In genomic region chr13:35766663-35767062, GRCh38 we compare ENCODE assay signal across 31 cellular contexts.
"Had no signal": no experiment of that assay in that cellular context is flagged by ENCODE, and none has a peak within 500 bp of the region (broad histone marks: within the 10 kb centered on the region; RNA-seq: fewer than 3 reads in every experiment).

No MANE protein-coding gene starts in this region.

- H3K4me3 ChIP-seq: Peyer's patch had no signal

- ATAC-seq: activated CD4-positive, alpha-beta T cell treated with anti-CD3 and anti-CD28 coated beads for 36 hours; activated CD4-positive, CD25-positive, alpha-beta regulatory T cell treated with anti-CD3 and anti-CD28 coated beads, Interleukin-2, amount 50 U/mL, for 24 hours; activated CD8-positive, alpha-beta T cell treated with anti-CD3 and anti-CD28 coated beads, Interleukin-2, amount 10 ng/mL, durations not matched to agents 7 days and 5 days; activated naive CD8-positive, alpha-beta T cell treated with anti-CD3 and anti-CD28 coated beads, Interleukin-2, amount 50 U/mL, for 24 hours; activated T-cell treated with anti-CD3 and anti-CD28 coated beads, Interleukin-2, amount 50 U/mL, for 4 hours; PC-3 had no signal

- H3K27me3 ChIP-seq: brain microvascular endothelial cell, Peyer's patch had no signal

- H3K9me3 ChIP-seq: Peyer's patch had no signal

- H3K4me3 Mint-ChIP-seq: activated CD4-positive, alpha-beta T cell treated with anti-CD3 and anti-CD28 coated beads for 36 hours; activated CD4-positive, alpha-beta T cell treated with anti-CD3 and anti-CD28 coated beads, Interleukin-2, amount 10 ng/mL, durations not matched to agents 7 days and 5 days; activated CD8-positive, alpha-beta T cell treated with anti-CD3 and anti-CD28 coated beads, Interleukin-2, amount 10 ng/mL, durations not matched to agents 7 days and 5 days; activated naive CD4-positive, alpha-beta T cell treated with anti-CD3 and anti-CD28 coated beads, Interleukin-2, amount 10 ng/mL, durations not matched to agents 7 days and 5 days; activated naive CD8-positive, alpha-beta T cell; activated naive CD8-positive, alpha-beta T cell treated with anti-CD3 and anti-CD28 coated beads, Interleukin-2, amount 50 U/mL, for 24 hours; activated T-cell treated with anti-CD3 and anti-CD28 coated beads, Interleukin-2, amount 50 U/mL, for 4 hours; T-helper 2 cell treated with Interferon-gamma antibody and Interleukin-4, amounts not matched to agents 5 μg/mL and 100 μg/mL, for 36 hours; WTC11 had no signal

- H3K4me1 Mint-ChIP-seq: activated CD4-positive, alpha-beta T cell treated with anti-CD3 and anti-CD28 coated beads for 36 hours; activated CD4-positive, alpha-beta T cell treated with anti-CD3 and anti-CD28 coated beads, Interleukin-2, amount 10 ng/mL, durations not matched to agents 7 days and 5 days; activated naive CD4-positive, alpha-beta T cell treated with anti-CD3 and anti-CD28 coated beads, Interleukin-2, amount 10 ng/mL, durations not matched to agents 7 days and 5 days; activated naive CD8-positive, alpha-beta T cell treated with anti-CD3 and anti-CD28 coated beads, Interleukin-2, amount 50 U/mL, for 24 hours had no signal

- H3K27ac ChIP-seq: brain microvascular endothelial cell, Peyer's patch had no signal

- H3K9me3 Mint-ChIP-seq: activated CD4-positive, alpha-beta T cell treated with anti-CD3 and anti-CD28 coated beads, Interleukin-2, amount 10 ng/mL, durations not matched to agents 7 days and 5 days; activated naive CD4-positive, alpha-beta T cell treated with anti-CD3 and anti-CD28 coated beads, Interleukin-2, amount 10 ng/mL, durations not matched to agents 7 days and 5 days; activated naive CD8-positive, alpha-beta T cell treated with anti-CD3 and anti-CD28 coated beads, Interleukin-2, amount 50 U/mL, for 24 hours; activated T-cell treated with anti-CD3 and anti-CD28 coated beads, Interleukin-2, amount 50 U/mL, for 4 hours; T-helper 2 cell treated with Interferon-gamma antibody and Interleukin-4, amounts not matched to agents 5 μg/mL and 100 μg/mL, for 36 hours; WTC11 had no signal

- H3K4me1 ChIP-seq: Peyer's patch had no signal

- H3K27ac Mint-ChIP-seq: activated CD4-positive, alpha-beta T cell treated with anti-CD3 and anti-CD28 coated beads for 36 hours; activated CD4-positive, alpha-beta T cell treated with anti-CD3 and anti-CD28 coated beads, Interleukin-2, amount 10 ng/mL, durations not matched to agents 7 days and 5 days; activated CD8-positive, alpha-beta T cell treated with anti-CD3 and anti-CD28 coated beads, Interleukin-2, amount 10 ng/mL, durations not matched to agents 7 days and 5 days; activated naive CD4-positive, alpha-beta T cell treated with anti-CD3 and anti-CD28 coated beads, Interleukin-2, amount 10 ng/mL, durations not matched to agents 7 days and 5 days; activated naive CD8-positive, alpha-beta T cell; activated naive CD8-positive, alpha-beta T cell treated with anti-CD3 and anti-CD28 coated beads, Interleukin-2, amount 50 U/mL, for 24 hours; T-helper 2 cell treated with Interferon-gamma antibody and Interleukin-4, amounts not matched to agents 5 μg/mL and 100 μg/mL, for 36 hours; WTC11 had no signal

- H3K36me3 Mint-ChIP-seq: activated naive CD4-positive, alpha-beta T cell treated with anti-CD3 and anti-CD28 coated beads, Interleukin-2, amount 10 ng/mL, durations not matched to agents 7 days and 5 days; activated naive CD8-positive, alpha-beta T cell; WTC11 had no signal

- H3K36me3 ChIP-seq: brain microvascular endothelial cell, Peyer's patch had no signal

- DNase-seq: activated CD4-positive, alpha-beta T cell treated with anti-CD3 and anti-CD28 coated beads for 36 hours; activated CD4-positive, alpha-beta T cell treated with anti-CD3 and anti-CD28 coated beads, Interleukin-2, amount 10 ng/mL, durations not matched to agents 7 days and 5 days; activated CD4-positive, alpha-beta T cell treated with anti-CD3 and anti-CD28 coated beads, Interleukin-2, amount 50 U/mL, for 48 hours; activated CD8-positive, alpha-beta T cell treated with anti-CD3 and anti-CD28 coated beads, Interleukin-2, amount 10 ng/mL, durations not matched to agents 7 days and 5 days; activated effector memory CD4-positive, alpha-beta T cell treated with Interleukin-2 at 50 U/mL for 16 hours; activated naive CD4-positive, alpha-beta T cell treated with anti-CD3 and anti-CD28 coated beads, Interleukin-2, amount 10 ng/mL, durations not matched to agents 7 days and 5 days; activated naive CD8-positive, alpha-beta T cell treated with anti-CD3 and anti-CD28 coated beads, Interleukin-2, amount 50 U/mL, for 24 hours; activated T-cell treated with anti-CD3 and anti-CD28 coated beads, Interleukin-2, amount 50 U/mL, for 4 hours; anterior cingulate cortex; brain microvascular endothelial cell; central memory CD4-positive, alpha-beta T cell; Kasumi-1; KG1; MM.1S; MV-4-11; NCI-H1092; NCI-H1436 treated with DMSO at 0.1 percent for 48 hours; NCI-H2029; NCI-H345; NCI-H526; NCI-H748 treated with DMSO at 0.1 percent for 48 hours; NK-92 treated with Interleukin-12 subunit alpha and Interleukin-12 subunit beta, amount 100 ng/mL, for 24 hours; PC-3; Peyer's patch; RPMI8226; SIG-M5; SW 1271 had no signal

- H3K27me3 Mint-ChIP-seq: activated CD4-positive, alpha-beta T cell treated with anti-CD3 and anti-CD28 coated beads, Interleukin-2, amount 10 ng/mL, durations not matched to agents 7 days and 5 days; activated naive CD4-positive, alpha-beta T cell treated with anti-CD3 and anti-CD28 coated beads, Interleukin-2, amount 10 ng/mL, durations not matched to agents 7 days and 5 days; activated naive CD8-positive, alpha-beta T cell treated with anti-CD3 and anti-CD28 coated beads, Interleukin-2, amount 50 U/mL, for 24 hours had no signal
